ENCODE assay signal across 31 cellular contexts in the genomic region with DNA sequence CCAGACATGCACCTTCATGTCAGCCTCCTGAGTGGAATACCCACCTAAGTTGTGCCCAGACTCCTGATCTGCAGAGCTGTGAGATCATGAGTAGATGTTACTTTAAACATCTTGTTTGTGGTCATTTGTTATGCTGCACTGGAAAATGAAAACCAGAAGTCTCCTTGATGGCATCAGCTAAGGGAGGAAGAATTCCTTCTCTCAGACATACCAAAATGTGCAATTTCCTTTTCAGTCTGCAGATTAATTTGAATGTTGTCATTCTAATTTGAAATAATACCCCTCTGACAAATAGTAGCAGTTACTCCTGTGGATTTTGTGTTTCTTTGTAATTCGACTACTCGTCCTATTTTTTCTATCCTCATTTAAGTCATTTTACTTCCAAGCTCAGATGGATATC. TPM values are rescaled to one million over a fixed set of nuclear protein-coding genes. Genes with fewer than 3 reads are reported as not detected.
A peak's percentile ranks its signal among the peaks of the same experiment; 100 is the strongest.
DNase-seq lines count a peak whose midpoint lies in the region; FAIRE-seq and TF ChIP-seq lines count a peak whose summit lies in the region.
"Had no signal": no experiment of that assay in that cellular context is flagged by ENCODE, and none has a peak within 500 bp of the region (broad histone marks: within the 10 kb centered on the region; RNA-seq: fewer than 3 reads in every experiment).

No MANE protein-coding gene starts in this region.

- FAIRE-seq in bronchial epithelial cell (lab: Jason Lieb, UNC), result peak; percentile 87

- H3K27me3 Mint-ChIP-seq in mesothelial cell of epicardium (ENCODE audit: low read depth), result peaks cover 1% of the 10 kb centered on the region

- H3K27ac ChIP-seq in effector memory CD4-positive, alpha-beta T cell (ENCODE audit: insufficient read depth, low read length, poor library complexity, severe bottlenecking), result no peak overlapping the region
- H3K27ac ChIP-seq: HL-60, neural progenitor cell, vagina had no signal

- no peaks in the 10 kb centered on the region for H3K36me3 Mint-ChIP-seq in mesothelial cell of epicardium
- H3K36me3 Mint-ChIP-seq: activated naive CD4-positive, alpha-beta T cell treated with anti-CD3 and anti-CD28 coated beads, Interleukin-2, amount 50 U/mL, for 24 hours; CD8-positive, alpha-beta T cell; neural progenitor cell had no signal

- peaks cover 15% of the 10 kb centered on the region for H3K9me3 Mint-ChIP-seq in mesothelial cell of epicardium
- H3K9me3 Mint-ChIP-seq: activated naive CD4-positive, alpha-beta T cell treated with anti-CD3 and anti-CD28 coated beads, Interleukin-2, amount 50 U/mL, for 24 hours; CD8-positive, alpha-beta T cell; neural progenitor cell; stimulated activated naive CD8-positive, alpha-beta T cell treated with anti-CD3 and anti-CD28 coated beads, Interleukin-15, amount 100 ng/mL, for 72 hours had no signal

- H3K4me3 ChIP-seq in bronchial epithelial cell (ENCODE audit: low read depth, low read length), result no peak overlapping the region
- no peak overlapping the region for H3K4me3 ChIP-seq in effector memory CD4-positive, alpha-beta T cell (ENCODE audit: insufficient read depth, low read depth, low read length, poor library complexity, severe bottlenecking)
- H3K4me3 ChIP-seq: lung, MG63, neural progenitor cell, thoracic aorta, vagina had no signal

- DNase-seq in AG08395 (ENCODE audit: low spot score), result peak; percentile 55
- peak; percentile 64 for DNase-seq in RPMI7951 (ENCODE audit: low read depth)
- DNase-seq in bronchial epithelial cell (ENCODE audit: low read depth), result no peak
- DNase-seq in mesothelial cell of epicardium (ENCODE audit: low spot score in 2 of 2, unreplicated experiment in 2 of 2), result no peak
- DNase-seq in NCI-H226, result no peak
- no peak for DNase-seq in stimulated activated CD4-positive, alpha-beta T cell treated with anti-CD3 and anti-CD28 coated beads, Interleukin-4, amount 100 ng/mL, for 1 hour
- DNase-seq in effector memory CD4-positive, alpha-beta T cell, result no peak
- no peak for DNase-seq in NCI-H345 treated with DMSO at 0.1 percent for 48 hours (lab: John Stamatoyannopoulos, UW; ENCODE audit: unreplicated experiment)
- DNase-seq: activated CD4-positive, alpha-beta T cell treated with anti-CD3 and anti-CD28 coated beads for 36 hours; anterior cingulate cortex; BE2C; CD8-positive, alpha-beta T cell; central memory CD4-positive, alpha-beta T cell; dermis blood vessel endothelial cell; hippocampal formation; KG1; left cardiac atrium; MG63; NCI-H2029; NCI-H526; NK-92 treated with Interleukin-12 subunit alpha and Interleukin-12 subunit beta, amount 100 ng/mL, for 24 hours; right cardiac atrium; Right ventricle myocardium superior; stimulated activated CD4-positive, alpha-beta T cell treated with anti-CD3 and anti-CD28 coated beads, Interleukin-1b, Interleukin-23, amount 100 ng/mL, for 48 hours; stimulated activated naive CD8-positive, alpha-beta T cell treated with anti-CD3 and anti-CD28 coated beads, Interleukin-15, amount 100 ng/mL, for 72 hours had no signal

- no peak overlapping the region for H3K4me3 Mint-ChIP-seq in mesothelial cell of epicardium
- H3K4me3 Mint-ChIP-seq: activated CD4-positive, alpha-beta T cell treated with anti-CD3 and anti-CD28 coated beads for 36 hours; activated naive CD4-positive, alpha-beta T cell treated with anti-CD3 and anti-CD28 coated beads, Interleukin-2, amount 50 U/mL, for 24 hours; CD8-positive, alpha-beta T cell; neural progenitor cell; stimulated activated naive CD8-positive, alpha-beta T cell treated with anti-CD3 and anti-CD28 coated beads, Interleukin-15, amount 100 ng/mL, for 72 hours had no signal

- H3K4me1 Mint-ChIP-seq in mesothelial cell of epicardium, result peaks cover 28% of the 10 kb centered on the region
- H3K4me1 Mint-ChIP-seq: activated CD4-positive, alpha-beta T cell treated with anti-CD3 and anti-CD28 coated beads for 36 hours; neural progenitor cell had no signal

- H3K9me3 ChIP-seq in effector memory CD4-positive, alpha-beta T cell (ENCODE audit: control insufficient read depth, low read length), result no peaks in the 10 kb centered on the region
- H3K9me3 ChIP-seq: BE2C, thoracic aorta, vagina had no signal

- no peaks in the 10 kb centered on the region for H3K36me3 ChIP-seq in bronchial epithelial cell (ENCODE audit: control insufficient read depth, insufficient read depth, low read length)
- no peaks in the 10 kb centered on the region for H3K36me3 ChIP-seq in effector memory CD4-positive, alpha-beta T cell (ENCODE audit: control insufficient read depth, insufficient read depth, low read length)
- H3K36me3 ChIP-seq: BE2C, MG63, neural progenitor cell, thoracic aorta, vagina had no signal

- H3K27ac Mint-ChIP-seq in mesothelial cell of epicardium, result peak overlapping the region; percentile 21
- H3K27ac Mint-ChIP-seq: activated CD4-positive, alpha-beta T cell treated with anti-CD3 and anti-CD28 coated beads for 36 hours; activated naive CD4-positive, alpha-beta T cell treated with anti-CD3 and anti-CD28 coated beads, Interleukin-2, amount 50 U/mL, for 24 hours; CD8-positive, alpha-beta T cell; neural progenitor cell; stimulated activated naive CD8-positive, alpha-beta T cell treated with anti-CD3 and anti-CD28 coated beads, Interleukin-15, amount 100 ng/mL, for 72 hours had no signal

- no peaks in the 10 kb centered on the region for H3K27me3 ChIP-seq in bronchial epithelial cell (ENCODE audit: control insufficient read depth, insufficient read depth, low read length)
- H3K27me3 ChIP-seq in effector memory CD4-positive, alpha-beta T cell (replicated peaks; ENCODE audit: control insufficient read depth, insufficient read depth, low read length, poor library complexity, severe bottlenecking), result no peaks in the 10 kb centered on the region
- H3K27me3 ChIP-seq: BE2C, MG63, neural progenitor cell, vagina had no signal

- no peak for TF ChIP-seq CTCF in bronchial epithelial cell (IDR thresholded peaks at IDR 0.05; ENCODE audit: insufficient read depth, low read length, severe bottlenecking)
- TF ChIP-seq CTCF in mesothelial cell of epicardium (IDR thresholded peaks at IDR 0.05; ENCODE audit: unreplicated experiment), result no peak

- H3K4me1 ChIP-seq in effector memory CD4-positive, alpha-beta T cell (ENCODE audit: control insufficient read depth, insufficient read depth, low read length, poor library complexity, severe bottlenecking), result no peaks in the 10 kb centered on the region
- H3K4me1 ChIP-seq: BE2C, neural progenitor cell, vagina had no signal

RNA-seq across cellular contexts. Expression of gene ITGBL1, which starts 59.3 kb away (rescaled TPM):
- 57.1 and 69.0 TPM in 2 replicates for total RNA-seq in RPMI7951 (2014; rRNA removed; shearing (Covaris generic))
- total RNA-seq in bronchial epithelial cell (0.13 and 1.1 TPM in 2 replicates), mesothelial cell of epicardium (0.07 to 0.09 TPM in 2 of 3 replicates, not detected in the other)
- total RNA-seq: activated CD4-positive, alpha-beta T cell treated with anti-CD3 and anti-CD28 coated beads for 36 hours; CD8-positive, alpha-beta T cell had no signal

Comparison
In these comparisons a context has a peak if more than half of its experiments do, and no peak if none do; other contexts are left out.
1. DNase-seq: peak in AG08395 (single experiment) and RPMI7951 (single experiment); none in bronchial epithelial cell (single experiment), mesothelial cell of epicardium (0 of 2), NCI-H226 (single experiment), stimulated activated CD4-positive, alpha-beta T cell treated with anti-CD3 and anti-CD28 coated beads, Interleukin-4, amount 100 ng/mL, for 1 hour (single experiment), effector memory CD4-positive, alpha-beta T cell (0 of 3) and NCI-H345 treated with DMSO at 0.1 percent for 48 hours (single experiment).
2. RNA of gene ITGBL1, which starts 59.3 kb away (total RNA-seq): 57.1 to 69.0 TPM in RPMI7951; 0.13 to 1.1 TPM in bronchial epithelial cell and 0.07 to 0.09 TPM in mesothelial cell of epicardium; every median in the first group is over 10 times any median in the second.